Comparison of ENCODE assay signal across 9 cellular contexts in genomic region chr3:184716652-184717607, GRCh38. TPM values are rescaled to one million over a fixed set of nuclear protein-coding genes. Genes with fewer than 3 reads are reported as not detected.
DNase-seq lines count a peak whose midpoint lies in the region; ATAC-seq, FAIRE-seq and TF ChIP-seq lines count a peak whose summit lies in the region.
"Had no signal": no experiment of that assay in that cellular context is flagged by ENCODE, and none has a peak within 500 bp of the region (broad histone marks: within the 10 kb centered on the region; RNA-seq: fewer than 3 reads in every experiment).

No MANE protein-coding gene starts in this region.

- TF ChIP-seq RAD21 in A549 (conservative IDR thresholded peaks at IDR 0.05 in 1 of 2, IDR thresholded peaks at IDR 0.05 in 1 of 2), result no peak

- no peaks in the 10 kb centered on the region for H3K9me3 ChIP-seq in A549
- no peaks in the 10 kb centered on the region for H3K9me3 ChIP-seq in effector memory CD4-positive, alpha-beta T cell (ENCODE audit: control insufficient read depth, low read length)

- CTCF ChIA-PET in A549 (lab: Yijun Ruan, JAX), result interaction anchor here (1.0 to 1.2 kb wide), 3 partner anchors 10 to 156 kb away, joined by 3 to 5 read pairs (median 3); no protein-coding TSS in a partner anchor

- H3K27me3 ChIP-seq in effector memory CD4-positive, alpha-beta T cell (replicated peaks; ENCODE audit: control insufficient read depth, insufficient read depth, low read length, poor library complexity, severe bottlenecking), result no peaks in the 10 kb centered on the region

- 69% methylated on average over 14 of the region's 24 CpGs for WGBS in A549 (ENCODE audit: missing lambda C conversion rate)

- no peak for ATAC-seq in A549

- no peak for DNase-seq in A549 (ENCODE audit: low read depth in 1 of 2, low spot score in 1 of 2)
- peak; percentile 8 for DNase-seq in KBM-7
- DNase-seq in astrocyte of the spinal cord (ENCODE audit: low read depth, low spot score), result peak; percentile 59
- DNase-seq in medulla oblongata (ENCODE audit: extremely low spot score), result peak; percentile 37
- no peak for DNase-seq in NCI-H187 treated with DMSO at 0.1 percent for 48 hours (lab: John Stamatoyannopoulos, UW)
- DNase-seq in GM19240 (ENCODE audit: insufficient read length, low spot score), result no peak
- DNase-seq in stimulated activated CD4-positive, alpha-beta T cell treated with anti-CD3 and anti-CD28 coated beads, Interleukin-4, amount 100 ng/mL, for 1 hour, result no peak
- no peak for DNase-seq in effector memory CD4-positive, alpha-beta T cell

- peak overlapping the region in 1 of 2 experiments; percentile 35; a peak in 1 of 6 replicates for H3K27ac ChIP-seq in A549
- H3K27ac ChIP-seq in effector memory CD4-positive, alpha-beta T cell (ENCODE audit: insufficient read depth, low read length, poor library complexity, severe bottlenecking), result no peak overlapping the region

- no peak for TF ChIP-seq POLR2A in A549 (IDR thresholded peaks at IDR 0.05; ENCODE audit: low read length)

- no peaks in the 10 kb centered on the region for H3K36me3 ChIP-seq in effector memory CD4-positive, alpha-beta T cell (ENCODE audit: control insufficient read depth, insufficient read depth, low read length)

- POLR2A ChIA-PET in A549 (lab: Yijun Ruan, JAX), result no interaction called here

- H3K4me2 ChIP-seq in A549, result peak overlapping the region; percentile 28; the same call in 1 of the 3 replicates

- H3K4me1 ChIP-seq in A549, result peaks cover 11% of the 10 kb centered on the region; the same call in 2 of the 3 replicates
- no peaks in the 10 kb centered on the region for H3K4me1 ChIP-seq in effector memory CD4-positive, alpha-beta T cell (ENCODE audit: control insufficient read depth, insufficient read depth, low read length, poor library complexity, severe bottlenecking)

- H3K4me3 ChIP-seq in A549 (no peak overlapping the region), astrocyte of the spinal cord (ENCODE audit: low read depth, low read length) (no peak overlapping the region)
- H3K4me3 ChIP-seq in effector memory CD4-positive, alpha-beta T cell (ENCODE audit: insufficient read depth, low read depth, low read length, poor library complexity, severe bottlenecking), result no peak overlapping the region

- no peak for TF ChIP-seq CTCF in A549 (IDR thresholded peaks at IDR 0.05)
- TF ChIP-seq CTCF in astrocyte of the spinal cord (IDR thresholded peaks at IDR 0.05; ENCODE audit: low read depth, low read length), result peak; percentile 12

- TF ChIP-seq EP300 in A549 (IDR thresholded peaks at IDR 0.05), result no peak

- FAIRE-seq in A549 (lab: Jason Lieb, UNC), result no peak
- FAIRE-seq: TTC549 had no signal

- in situ Hi-C loops in KBM-7 (cut with MboI; ENCODE audit: low pct_unique_long_range_greater_than_20kb, low sequenced_read_pairs) (no loop called here), astrocyte of the spinal cord (cut with HindIII; ENCODE audit: low sequenced_read_pairs) (no loop called here)

TF ChIP-seq in A549, 52 proteins besides CTCF, POLR2A, EP300 and RAD21:
- TF ChIP-seq CEBPB (IDR thresholded peaks at IDR 0.05) (no peak), NPAS2 (CRISPR knock-in tag; IDR thresholded peaks at IDR 0.05; ENCODE audit: borderline replicate concordance) (no peak), GATA3 (IDR thresholded peaks at IDR 0.05; ENCODE audit: borderline replicate concordance) (no peak), SMC3 (IDR thresholded peaks at IDR 0.05) (no peak), MYC (IDR thresholded peaks at IDR 0.05; ENCODE audit: borderline replicate concordance, low read length) (no peak), CHD2 (IDR thresholded peaks at IDR 0.05; ENCODE audit: low read length, partially characterized antibody) (no peak), PHF8 (IDR thresholded peaks at IDR 0.05; ENCODE audit: borderline replicate concordance, low read depth) (no peak), MAFK (IDR thresholded peaks at IDR 0.05; ENCODE audit: partially characterized antibody) (no peak), SREBF2 (IDR thresholded peaks at IDR 0.05) (no peak), MAX (IDR thresholded peaks at IDR 0.05) (no peak), PBX3 (IDR thresholded peaks at IDR 0.05) (no peak), RFX5 (IDR thresholded peaks at IDR 0.05) (no peak), EHMT2 (IDR thresholded peaks at IDR 0.05; ENCODE audit: low read depth) (no peak)

RNA-seq across cellular contexts. Expression of gene MAGEF1, which starts 5.1 kb away (rescaled TPM):
- polyA plus RNA-seq in A549 (2011; rRNA removed), result 13.9 and 19.6 TPM in 2 replicates
- 20.1 and 21.7 TPM in 2 replicates for polyA plus RNA-seq in A549 (2012; cell fraction: cytosol; rRNA removed)
- polyA plus RNA-seq in A549 (2012; cell fraction: nucleus; rRNA removed), result 9.2 and 9.6 TPM in 2 replicates
- 26.3 to 30.8 TPM (median 29.9 TPM) in 3 replicates for polyA plus RNA-seq in A549 (2017; fragmentation: RNase III; extraction: RNeasy Plus Mini Kit Qiagen cat#74134 plus additional on column Dnase treatment)
- polyA minus RNA-seq in A549 (2011; rRNA and poly(A)+ RNA removed), result 3.9 and 4.8 TPM in 2 replicates

Comparison
In these comparisons a context has a peak if more than half of its experiments do, and no peak if none do; other contexts are left out.
1. DNase-seq: peak in KBM-7 (single experiment), astrocyte of the spinal cord (single experiment) and medulla oblongata (single experiment); none in A549 (0 of 2), NCI-H187 treated with DMSO at 0.1 percent for 48 hours (single experiment), GM19240 (single experiment), stimulated activated CD4-positive, alpha-beta T cell treated with anti-CD3 and anti-CD28 coated beads, Interleukin-4, amount 100 ng/mL, for 1 hour (single experiment) and effector memory CD4-positive, alpha-beta T cell (0 of 3).